Comparison of ENCODE assay signal across 11 cellular contexts in the genomic region with DNA sequence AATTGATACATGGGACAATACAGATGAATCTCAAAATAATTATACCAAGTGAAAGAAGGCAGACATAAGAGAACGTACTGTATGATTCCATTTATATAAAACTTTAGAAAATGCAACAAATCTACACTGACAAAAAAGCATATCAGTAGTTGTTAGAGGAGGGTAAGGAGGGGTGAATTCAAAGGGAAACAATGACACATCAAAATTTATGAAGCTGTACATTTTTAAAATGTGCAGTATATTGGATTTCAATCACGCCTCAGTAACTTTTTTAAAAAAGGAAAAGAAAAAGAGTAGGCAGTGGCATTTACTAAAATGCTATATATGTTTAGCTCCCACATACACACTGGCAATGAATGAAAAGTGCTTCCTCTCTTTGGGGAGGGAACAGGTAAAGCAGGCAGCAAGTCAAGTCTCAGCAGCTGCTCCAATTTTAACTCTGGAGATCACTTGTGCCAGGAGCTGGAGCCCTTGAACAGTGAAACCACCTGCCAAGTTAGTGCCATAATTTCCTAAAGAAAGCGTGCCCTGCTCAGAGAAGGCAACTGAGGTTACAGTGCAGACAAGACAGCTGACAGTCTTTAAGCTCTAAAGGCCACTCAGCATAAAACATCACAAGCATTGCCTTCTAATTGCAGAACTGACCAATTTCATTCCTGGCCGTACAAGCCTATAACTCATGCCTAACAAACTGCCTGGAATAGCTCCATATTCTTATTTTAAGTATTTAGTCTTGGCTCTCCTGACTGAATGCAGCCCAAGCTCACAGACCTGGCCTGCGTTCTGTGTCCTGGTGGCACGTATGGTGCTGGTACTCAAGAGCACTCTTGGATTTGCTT. TPM values are rescaled to one million over a fixed set of nuclear protein-coding genes. Genes with fewer than 3 reads are reported as not detected.
DNase-seq lines count a peak whose midpoint lies in the region; ATAC-seq and TF ChIP-seq lines count a peak whose summit lies in the region.
"Had no signal": no experiment of that assay in that cellular context is flagged by ENCODE, and none has a peak within 500 bp of the region (broad histone marks: within the 10 kb centered on the region; RNA-seq: fewer than 3 reads in every experiment).

No MANE protein-coding gene starts in this region.

- H3K36me3 Mint-ChIP-seq in activated CD4-positive, alpha-beta T cell treated with anti-CD3 and anti-CD28 coated beads for 36 hours (ENCODE audit: low read depth), result peaks cover 50% of the 10 kb centered on the region

- CTCF ChIA-PET in activated CD4-positive, alpha-beta T cell treated with anti-CD3 and anti-CD28 coated beads for 36 hours (lab: Charles Lee), result interaction anchor here (0.5 to 2.6 kb wide), 7 partner anchors 9 to 81 kb away, joined by 3 to 11 read pairs (median 3); no protein-coding TSS in a partner anchor

- H3K9me3 Mint-ChIP-seq in activated CD4-positive, alpha-beta T cell treated with anti-CD3 and anti-CD28 coated beads for 36 hours (ENCODE audit: low read depth), result no peaks in the 10 kb centered on the region
- H3K9me3 Mint-ChIP-seq: activated B cell treated with CpG ODN at 0.5 μM for 24 hours; stimulated activated naive CD8-positive, alpha-beta T cell treated with anti-CD3 and anti-CD28 coated beads, Interleukin-15, amount 100 ng/mL, for 72 hours had no signal

- H3K27me3 ChIP-seq in thoracic aorta (replicated peaks; ENCODE audit: insufficient read depth) (no peaks in the 10 kb centered on the region), SJCRH30 (no peaks in the 10 kb centered on the region)

- H3K36me3 ChIP-seq in thoracic aorta (no peaks in the 10 kb centered on the region), SJCRH30 (peaks cover 5% of the 10 kb centered on the region; the same call in 1 of the 2 replicates)

- H3K27ac Mint-ChIP-seq in activated CD4-positive, alpha-beta T cell treated with anti-CD3 and anti-CD28 coated beads for 36 hours, result peak overlapping the region; percentile 33
- H3K27ac Mint-ChIP-seq: activated B cell treated with CpG ODN at 0.5 μM for 24 hours had no signal

- H3K4me3 Mint-ChIP-seq in activated CD4-positive, alpha-beta T cell treated with anti-CD3 and anti-CD28 coated beads for 36 hours, result no peak overlapping the region
- H3K4me3 Mint-ChIP-seq: activated B cell treated with CpG ODN at 0.5 μM for 24 hours; stimulated activated naive CD8-positive, alpha-beta T cell treated with anti-CD3 and anti-CD28 coated beads, Interleukin-15, amount 100 ng/mL, for 72 hours had no signal

- no peaks in the 10 kb centered on the region for H3K27me3 Mint-ChIP-seq in activated CD4-positive, alpha-beta T cell treated with anti-CD3 and anti-CD28 coated beads for 36 hours
- H3K27me3 Mint-ChIP-seq: activated B cell treated with CpG ODN at 0.5 μM for 24 hours; stimulated activated naive CD8-positive, alpha-beta T cell treated with anti-CD3 and anti-CD28 coated beads, Interleukin-15, amount 100 ng/mL, for 72 hours had no signal

- intact Hi-C loops in activated CD4-positive, alpha-beta T cell treated with anti-CD3 and anti-CD28 coated beads for 36 hours (cut with DNase I, micrococcal nuclease), result no loop called here
- intact Hi-C loops in left ventricle myocardium superior (cut with micrococcal nuclease), result no loop called here

- TF ChIP-seq CTCF in thoracic aorta (IDR thresholded peaks at IDR 0.05), result no peak

- H3K9me3 ChIP-seq in thoracic aorta (no peaks in the 10 kb centered on the region), SJCRH30 (replicated peaks) (no peaks in the 10 kb centered on the region)

- POLR2A ChIA-PET in activated CD4-positive, alpha-beta T cell treated with anti-CD3 and anti-CD28 coated beads for 36 hours (lab: Charles Lee), result interaction anchor here (1.7 kb wide), 1 partner anchor 9 kb away, joined by 9 read pairs; no protein-coding TSS in a partner anchor

- no peak for DNase-seq in activated CD4-positive, alpha-beta T cell treated with anti-CD3 and anti-CD28 coated beads for 36 hours
- no peak for DNase-seq in activated CD4-positive, alpha-beta T cell treated with anti-CD3 and anti-CD28 coated beads, Interleukin-2, amount 50 U/mL, for 48 hours
- peak; percentile 41 for DNase-seq in NCI-H524 treated with DMSO at 0.1 percent for 48 hours (lab: John Stamatoyannopoulos, UW)
- DNase-seq in left ventricle myocardium superior, result no peak
- DNase-seq in thoracic aorta (ENCODE audit: low spot score), result no peak
- DNase-seq in SJCRH30, result no peak
- DNase-seq: activated B cell treated with CpG ODN at 0.5 μM for 24 hours; activated gamma-delta T cell treated with Interleukin-2 at 50 U/mL for 16 hours; stimulated activated naive CD8-positive, alpha-beta T cell treated with anti-CD3 and anti-CD28 coated beads, Interleukin-15, amount 100 ng/mL, for 72 hours had no signal

- peaks cover 95% of the 10 kb centered on the region for H3K4me1 Mint-ChIP-seq in activated CD4-positive, alpha-beta T cell treated with anti-CD3 and anti-CD28 coated beads for 36 hours

- H3K27ac ChIP-seq in thoracic aorta (peak overlapping the region; percentile 45 to 72), SJCRH30 (no peak overlapping the region)

- ATAC-seq in activated CD4-positive, alpha-beta T cell treated with anti-CD3 and anti-CD28 coated beads for 36 hours, result no peak
- ATAC-seq in left ventricle myocardium superior (peak; percentile 89), thoracic aorta (ENCODE audit: insufficient number of reproducible peaks, low FRiP score, low read depth) (no peak), GM19328 (IDR thresholded peaks at IDR 0.05; ENCODE audit: unreplicated experiment) (no peak), HG03196 (IDR thresholded peaks at IDR 0.05; ENCODE audit: unreplicated experiment) (no peak)
- ATAC-seq: stimulated activated naive CD8-positive, alpha-beta T cell treated with anti-CD3 and anti-CD28 coated beads, Interleukin-15, amount 100 ng/mL, for 72 hours had no signal

- H3K4me3 ChIP-seq in thoracic aorta (peak overlapping the region; percentile 3), SJCRH30 (no peak overlapping the region)

- H3K4me1 ChIP-seq in thoracic aorta (ENCODE audit: control insufficient read depth in 1 of 2, low read depth in 2 of 2), result peaks cover 24 to 44% of the 10 kb centered on the region in 2 donors
- peaks cover 8% of the 10 kb centered on the region; the same call in 1 of the 2 replicates for H3K4me1 ChIP-seq in SJCRH30

RNA-seq across cellular contexts. Expression of a gene that starts 10.9 kb away (rescaled TPM):
- total RNA-seq in activated CD4-positive, alpha-beta T cell treated with anti-CD3 and anti-CD28 coated beads for 36 hours, result 100 to 1,000 TPM; 265 to 316 TPM
- 135 TPM for total RNA-seq in left ventricle myocardium superior
- 100 to 1,000 TPM in 1 of 2 donors, 10 to 100 TPM in 1; 69.9 to 184 TPM for total RNA-seq in thoracic aorta
- 112 and 127 TPM in 2 replicates for total RNA-seq in SJCRH30 (2014; rRNA removed; shearing (Covaris generic))

RNA-seq across cellular contexts. Expression of a gene that starts 53.0 kb away (rescaled TPM):
- total RNA-seq in activated CD4-positive, alpha-beta T cell treated with anti-CD3 and anti-CD28 coated beads for 36 hours, result 1 to 10 TPM; 2.8 to 3.2 TPM
- total RNA-seq in left ventricle myocardium superior (1.5 TPM), thoracic aorta (10 to 100 TPM in 1 of 2 donors, 1 to 10 TPM in 1; 4.1 to 10.2 TPM)
- total RNA-seq in SJCRH30 (2014; rRNA removed; shearing (Covaris generic)), result 0.71 TPM in 2 replicates
